Comparison of ENCODE assay signal across 21 cellular contexts in genomic region chr6:42969431-42969830, GRCh38. TPM values are rescaled to one million over a fixed set of nuclear protein-coding genes. Genes with fewer than 3 reads are reported as not detected.
"Had no signal": no experiment of that assay in that cellular context is flagged by ENCODE, and none has a peak within 500 bp of the region (broad histone marks: within the 10 kb centered on the region; RNA-seq: fewer than 3 reads in every experiment).

No MANE protein-coding gene starts in this region.

- H3K9me3 ChIP-seq: heart left ventricle, sigmoid colon, testis, tibial nerve had no signal

- ATAC-seq: esophagus mucosa; heart left ventricle; left colon; naive thymus-derived CD4-positive, alpha-beta T cell; stimulated activated naive B cell treated with anti-CD40 and anti-IgM and Interleukin-4, amounts not matched to agents 10 μg/mL and 1 μg/mL and 100 μg/mL, for 72 hours; stimulated activated naive CD8-positive, alpha-beta T cell treated with anti-CD3 and anti-CD28 coated beads, Interleukin-15, amount 100 ng/mL, for 72 hours had no signal

- H3K27ac ChIP-seq: heart left ventricle, sigmoid colon, skin epidermis, testis, tibial nerve had no signal

- H3K27me3 ChIP-seq: dorsolateral prefrontal cortex, heart left ventricle, sigmoid colon, testis, tibial nerve had no signal

- H3K4me1 ChIP-seq: testis, tibial nerve had no signal

- H3K4me3 ChIP-seq: dorsolateral prefrontal cortex, heart left ventricle, sigmoid colon, skin epidermis, testis, tibial nerve had no signal

- DNase-seq: cortex of kidney; effector memory CD4-positive, alpha-beta T cell; heart left ventricle; hippocampal formation; left colon; naive thymus-derived CD4-positive, alpha-beta T cell; nephron progenitor cell; sigmoid colon; stimulated activated CD4-positive, alpha-beta T cell treated with anti-CD3 and anti-CD28 coated beads, Interleukin-2, amount 100 ng/mL, for 24 hours; stimulated activated CD4-positive, alpha-beta T cell treated with anti-CD3 and anti-CD28 coated beads, Interleukin-4, amount 100 ng/mL, for 4 hours; stimulated activated naive B cell treated with anti-CD40 and anti-IgM and Interleukin-4, amounts not matched to agents 10 μg/mL and 1 μg/mL and 100 μg/mL, for 72 hours; stimulated activated naive CD8-positive, alpha-beta T cell treated with anti-CD3 and anti-CD28 coated beads, Interleukin-15, amount 100 ng/mL, for 72 hours; testis had no signal

RNA-seq across cellular contexts. Expression of gene GNMT, which starts 8.9 kb away (rescaled TPM):
- total RNA-seq: esophagus mucosa, fibroblast of lung, frontal cortex, glomerular endothelial cell, kidney epithelial cell had no signal
- polyA plus RNA-seq: naive thymus-derived CD4-positive, alpha-beta T cell had no signal
